In genomic region chr9:113289091-113289490, GRCh38 we compare ENCODE assay signal across 15 cellular contexts. TPM values are rescaled to one million over a fixed set of nuclear protein-coding genes. Genes with fewer than 3 reads are reported as not detected.
"Had no signal": no experiment of that assay in that cellular context is flagged by ENCODE, and none has a peak within 500 bp of the region (broad histone marks: within the 10 kb centered on the region; RNA-seq: fewer than 3 reads in every experiment).

No MANE protein-coding gene starts in this region.

- H3K4me1 Mint-ChIP-seq: activated naive CD4-positive, alpha-beta T cell treated with anti-CD3 and anti-CD28 coated beads, Interleukin-2, amount 10 ng/mL, durations not matched to agents 7 days and 5 days; mesothelial cell of epicardium; neural progenitor cell had no signal

- H3K27ac ChIP-seq: adrenal gland, cardiac muscle cell, neural progenitor cell, sigmoid colon had no signal

- H3K9me3 ChIP-seq: adrenal gland, sigmoid colon had no signal

- DNase-seq: activated CD4-positive, alpha-beta T cell treated with anti-CD3 and anti-CD28 coated beads, Interleukin-2, amount 10 ng/mL, durations not matched to agents 7 days and 5 days; activated CD4-positive, CD25-positive, alpha-beta regulatory T cell; activated naive CD4-positive, alpha-beta T cell treated with anti-CD3 and anti-CD28 coated beads, Interleukin-2, amount 10 ng/mL, durations not matched to agents 7 days and 5 days; adrenal gland; foreskin fibroblast; naive B cell; sigmoid colon; stimulated activated CD4-positive, alpha-beta T cell treated with anti-CD3 and anti-CD28 coated beads, Interleukin-12 subunit alpha, Interleukin-12 subunit beta, amount 100 ng/mL, for 4 hours; stimulated activated CD4-positive, alpha-beta T cell treated with anti-CD3 and anti-CD28 coated beads, Interleukin-2, amount 100 ng/mL, for 24 hours had no signal

- H3K4me3 ChIP-seq: adrenal gland, cardiac muscle cell, lung, neural progenitor cell, sigmoid colon had no signal

- H3K4me3 Mint-ChIP-seq: activated CD4-positive, alpha-beta T cell treated with anti-CD3 and anti-CD28 coated beads, Interleukin-2, amount 10 ng/mL, durations not matched to agents 7 days and 5 days; activated naive CD4-positive, alpha-beta T cell treated with anti-CD3 and anti-CD28 coated beads, Interleukin-2, amount 10 ng/mL, durations not matched to agents 7 days and 5 days; mesothelial cell of epicardium; naive B cell; neural progenitor cell had no signal

- H3K27me3 Mint-ChIP-seq: activated CD4-positive, alpha-beta T cell treated with anti-CD3 and anti-CD28 coated beads, Interleukin-2, amount 10 ng/mL, durations not matched to agents 7 days and 5 days; activated naive CD4-positive, alpha-beta T cell treated with anti-CD3 and anti-CD28 coated beads, Interleukin-2, amount 10 ng/mL, durations not matched to agents 7 days and 5 days; naive B cell had no signal

- H3K27me3 ChIP-seq: adrenal gland, cardiac muscle cell, neural progenitor cell, sigmoid colon had no signal

- H3K9me3 Mint-ChIP-seq: activated CD4-positive, alpha-beta T cell treated with anti-CD3 and anti-CD28 coated beads, Interleukin-2, amount 10 ng/mL, durations not matched to agents 7 days and 5 days; activated naive CD4-positive, alpha-beta T cell treated with anti-CD3 and anti-CD28 coated beads, Interleukin-2, amount 10 ng/mL, durations not matched to agents 7 days and 5 days; mesothelial cell of epicardium; naive B cell; neural progenitor cell had no signal

- H3K4me1 ChIP-seq: adrenal gland, neural progenitor cell, sigmoid colon had no signal

- H3K9ac ChIP-seq: neural progenitor cell had no signal

- H3K27ac Mint-ChIP-seq: activated CD4-positive, alpha-beta T cell treated with anti-CD3 and anti-CD28 coated beads, Interleukin-2, amount 10 ng/mL, durations not matched to agents 7 days and 5 days; activated naive CD4-positive, alpha-beta T cell treated with anti-CD3 and anti-CD28 coated beads, Interleukin-2, amount 10 ng/mL, durations not matched to agents 7 days and 5 days; mesothelial cell of epicardium; neural progenitor cell had no signal

RNA-seq across cellular contexts. Expression of gene RNF183, which starts 14.1 kb away (rescaled TPM):
- total RNA-seq: activated CD4-positive, alpha-beta T cell treated with anti-CD3 and anti-CD28 coated beads, Interleukin-2, amount 10 ng/mL, durations not matched to agents 7 days and 5 days; adrenal gland; osteocyte; pulmonary artery endothelial cell; sigmoid colon had no signal
